Comparison of ENCODE assay signal across 1 cellular context in genomic region chr13:44155422-44156293, GRCh38.
A peak's percentile ranks its signal among the peaks of the same experiment; 100 is the strongest.
TF ChIP-seq lines count a peak whose summit lies in the region.

No MANE protein-coding gene starts in this region.

TF ChIP-seq in HEK293, 187 proteins besides CTCF, POLR2A, EP300 and RAD21 (continued from another document):
- TF ChIP-seq PRDM4 (tag by site-specific recombination; IDR thresholded peaks at IDR 0.05) (no peak), ZNF585B (tag by site-specific recombination; IDR thresholded peaks at IDR 0.05) (peak; percentile 80), ATF2 (tag by site-specific recombination; IDR thresholded peaks at IDR 0.05; ENCODE audit: low read depth) (no peak), ZNF423 (tag by site-specific recombination; IDR thresholded peaks at IDR 0.05) (no peak), GLIS1 (tag by site-specific recombination; IDR thresholded peaks at IDR 0.05) (peak; percentile 98), ZNF548 (tag by site-specific recombination; IDR thresholded peaks at IDR 0.05) (no peak), ZNF76 (tag by site-specific recombination; IDR thresholded peaks at IDR 0.05; ENCODE audit: borderline replicate concordance, low read depth) (0 out of 2 replicates have a peak, but pooled peaks have one; percentile 20), ZNF830 (tag by site-specific recombination; IDR thresholded peaks at IDR 0.05; ENCODE audit: low read depth) (no peak), TCF7L2 (IDR thresholded peaks at IDR 0.05; ENCODE audit: borderline replicate concordance, low read depth, low read length) (no peak), WT1 (tag by site-specific recombination; IDR thresholded peaks at IDR 0.05) (0 out of 2 replicates have a peak, but pooled peaks have one; percentile 17)
- TF ChIP-seq, protein P1, sequence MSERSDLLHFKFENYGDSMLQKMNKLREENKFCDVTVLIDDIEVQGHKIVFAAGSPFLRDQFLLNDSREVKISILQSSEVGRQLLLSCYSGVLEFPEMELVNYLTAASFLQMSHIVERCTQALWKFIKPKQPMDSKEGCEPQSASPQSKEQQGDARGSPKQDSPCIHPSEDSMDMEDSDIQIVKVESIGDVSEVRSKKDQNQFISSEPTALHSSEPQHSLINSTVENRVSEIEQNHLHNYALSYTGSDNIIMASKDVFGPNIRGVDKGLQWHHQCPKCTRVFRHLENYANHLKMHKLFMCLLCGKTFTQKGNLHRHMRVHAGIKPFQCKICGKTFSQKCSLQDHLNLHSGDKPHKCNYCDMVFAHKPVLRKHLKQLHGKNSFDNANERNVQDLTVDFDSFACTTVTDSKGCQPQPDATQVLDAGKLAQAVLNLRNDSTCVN (tag by site-specific recombination; optimal IDR thresholded peaks at IDR 0.05) = peak; percentile 19
- TF ChIP-seq, protein P2, sequence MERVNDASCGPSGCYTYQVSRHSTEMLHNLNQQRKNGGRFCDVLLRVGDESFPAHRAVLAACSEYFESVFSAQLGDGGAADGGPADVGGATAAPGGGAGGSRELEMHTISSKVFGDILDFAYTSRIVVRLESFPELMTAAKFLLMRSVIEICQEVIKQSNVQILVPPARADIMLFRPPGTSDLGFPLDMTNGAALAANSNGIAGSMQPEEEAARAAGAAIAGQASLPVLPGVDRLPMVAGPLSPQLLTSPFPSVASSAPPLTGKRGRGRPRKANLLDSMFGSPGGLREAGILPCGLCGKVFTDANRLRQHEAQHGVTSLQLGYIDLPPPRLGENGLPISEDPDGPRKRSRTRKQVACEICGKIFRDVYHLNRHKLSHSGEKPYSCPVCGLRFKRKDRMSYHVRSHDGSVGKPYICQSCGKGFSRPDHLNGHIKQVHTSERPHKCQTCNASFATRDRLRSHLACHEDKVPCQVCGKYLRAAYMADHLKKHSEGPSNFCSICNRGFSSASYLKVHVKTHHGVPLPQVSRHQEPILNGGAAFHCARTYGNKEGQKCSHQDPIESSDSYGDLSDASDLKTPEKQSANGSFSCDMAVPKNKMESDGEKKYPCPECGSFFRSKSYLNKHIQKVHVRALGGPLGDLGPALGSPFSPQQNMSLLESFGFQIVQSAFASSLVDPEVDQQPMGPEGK (tag by site-specific recombination; IDR thresholded peaks at IDR 0.05) = no peak
- TF ChIP-seq, protein P3, sequence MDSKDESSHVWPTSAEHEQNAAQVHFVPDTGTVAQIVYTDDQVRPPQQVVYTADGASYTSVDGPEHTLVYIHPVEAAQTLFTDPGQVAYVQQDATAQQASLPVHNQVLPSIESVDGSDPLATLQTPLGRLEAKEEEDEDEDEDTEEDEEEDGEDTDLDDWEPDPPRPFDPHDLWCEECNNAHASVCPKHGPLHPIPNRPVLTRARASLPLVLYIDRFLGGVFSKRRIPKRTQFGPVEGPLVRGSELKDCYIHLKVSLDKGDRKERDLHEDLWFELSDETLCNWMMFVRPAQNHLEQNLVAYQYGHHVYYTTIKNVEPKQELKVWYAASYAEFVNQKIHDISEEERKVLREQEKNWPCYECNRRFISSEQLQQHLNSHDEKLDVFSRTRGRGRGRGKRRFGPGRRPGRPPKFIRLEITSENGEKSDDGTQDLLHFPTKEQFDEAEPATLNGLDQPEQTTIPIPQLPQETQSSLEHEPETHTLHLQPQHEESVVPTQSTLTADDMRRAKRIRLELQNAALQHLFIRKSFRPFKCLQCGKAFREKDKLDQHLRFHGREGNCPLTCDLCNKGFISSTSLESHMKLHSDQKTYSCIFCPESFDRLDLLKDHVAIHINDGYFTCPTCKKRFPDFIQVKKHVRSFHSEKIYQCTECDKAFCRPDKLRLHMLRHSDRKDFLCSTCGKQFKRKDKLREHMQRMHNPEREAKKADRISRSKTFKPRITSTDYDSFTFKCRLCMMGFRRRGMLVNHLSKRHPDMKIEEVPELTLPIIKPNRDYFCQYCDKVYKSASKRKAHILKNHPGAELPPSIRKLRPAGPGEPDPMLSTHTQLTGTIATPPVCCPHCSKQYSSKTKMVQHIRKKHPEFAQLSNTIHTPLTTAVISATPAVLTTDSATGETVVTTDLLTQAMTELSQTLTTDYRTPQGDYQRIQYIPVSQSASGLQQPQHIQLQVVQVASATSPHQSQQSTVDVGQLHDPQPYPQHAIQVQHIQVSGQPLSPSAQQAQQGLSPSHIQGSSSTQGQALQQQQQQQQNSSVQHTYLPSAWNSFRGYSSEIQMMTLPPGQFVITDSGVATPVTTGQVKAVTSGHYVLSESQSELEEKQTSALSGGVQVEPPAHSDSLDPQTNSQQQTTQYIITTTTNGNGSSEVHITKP (tag by site-specific recombination; IDR thresholded peaks at IDR 0.05) = peak; percentile 55
- TF ChIP-seq, protein P4, sequence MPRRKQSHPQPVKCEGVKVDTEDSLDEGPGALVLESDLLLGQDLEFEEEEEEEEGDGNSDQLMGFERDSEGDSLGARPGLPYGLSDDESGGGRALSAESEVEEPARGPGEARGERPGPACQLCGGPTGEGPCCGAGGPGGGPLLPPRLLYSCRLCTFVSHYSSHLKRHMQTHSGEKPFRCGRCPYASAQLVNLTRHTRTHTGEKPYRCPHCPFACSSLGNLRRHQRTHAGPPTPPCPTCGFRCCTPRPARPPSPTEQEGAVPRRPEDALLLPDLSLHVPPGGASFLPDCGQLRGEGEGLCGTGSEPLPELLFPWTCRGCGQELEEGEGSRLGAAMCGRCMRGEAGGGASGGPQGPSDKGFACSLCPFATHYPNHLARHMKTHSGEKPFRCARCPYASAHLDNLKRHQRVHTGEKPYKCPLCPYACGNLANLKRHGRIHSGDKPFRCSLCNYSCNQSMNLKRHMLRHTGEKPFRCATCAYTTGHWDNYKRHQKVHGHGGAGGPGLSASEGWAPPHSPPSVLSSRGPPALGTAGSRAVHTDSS (tag by site-specific recombination; IDR thresholded peaks at IDR 0.05) = no peak
- TF ChIP-seq, protein P5, sequence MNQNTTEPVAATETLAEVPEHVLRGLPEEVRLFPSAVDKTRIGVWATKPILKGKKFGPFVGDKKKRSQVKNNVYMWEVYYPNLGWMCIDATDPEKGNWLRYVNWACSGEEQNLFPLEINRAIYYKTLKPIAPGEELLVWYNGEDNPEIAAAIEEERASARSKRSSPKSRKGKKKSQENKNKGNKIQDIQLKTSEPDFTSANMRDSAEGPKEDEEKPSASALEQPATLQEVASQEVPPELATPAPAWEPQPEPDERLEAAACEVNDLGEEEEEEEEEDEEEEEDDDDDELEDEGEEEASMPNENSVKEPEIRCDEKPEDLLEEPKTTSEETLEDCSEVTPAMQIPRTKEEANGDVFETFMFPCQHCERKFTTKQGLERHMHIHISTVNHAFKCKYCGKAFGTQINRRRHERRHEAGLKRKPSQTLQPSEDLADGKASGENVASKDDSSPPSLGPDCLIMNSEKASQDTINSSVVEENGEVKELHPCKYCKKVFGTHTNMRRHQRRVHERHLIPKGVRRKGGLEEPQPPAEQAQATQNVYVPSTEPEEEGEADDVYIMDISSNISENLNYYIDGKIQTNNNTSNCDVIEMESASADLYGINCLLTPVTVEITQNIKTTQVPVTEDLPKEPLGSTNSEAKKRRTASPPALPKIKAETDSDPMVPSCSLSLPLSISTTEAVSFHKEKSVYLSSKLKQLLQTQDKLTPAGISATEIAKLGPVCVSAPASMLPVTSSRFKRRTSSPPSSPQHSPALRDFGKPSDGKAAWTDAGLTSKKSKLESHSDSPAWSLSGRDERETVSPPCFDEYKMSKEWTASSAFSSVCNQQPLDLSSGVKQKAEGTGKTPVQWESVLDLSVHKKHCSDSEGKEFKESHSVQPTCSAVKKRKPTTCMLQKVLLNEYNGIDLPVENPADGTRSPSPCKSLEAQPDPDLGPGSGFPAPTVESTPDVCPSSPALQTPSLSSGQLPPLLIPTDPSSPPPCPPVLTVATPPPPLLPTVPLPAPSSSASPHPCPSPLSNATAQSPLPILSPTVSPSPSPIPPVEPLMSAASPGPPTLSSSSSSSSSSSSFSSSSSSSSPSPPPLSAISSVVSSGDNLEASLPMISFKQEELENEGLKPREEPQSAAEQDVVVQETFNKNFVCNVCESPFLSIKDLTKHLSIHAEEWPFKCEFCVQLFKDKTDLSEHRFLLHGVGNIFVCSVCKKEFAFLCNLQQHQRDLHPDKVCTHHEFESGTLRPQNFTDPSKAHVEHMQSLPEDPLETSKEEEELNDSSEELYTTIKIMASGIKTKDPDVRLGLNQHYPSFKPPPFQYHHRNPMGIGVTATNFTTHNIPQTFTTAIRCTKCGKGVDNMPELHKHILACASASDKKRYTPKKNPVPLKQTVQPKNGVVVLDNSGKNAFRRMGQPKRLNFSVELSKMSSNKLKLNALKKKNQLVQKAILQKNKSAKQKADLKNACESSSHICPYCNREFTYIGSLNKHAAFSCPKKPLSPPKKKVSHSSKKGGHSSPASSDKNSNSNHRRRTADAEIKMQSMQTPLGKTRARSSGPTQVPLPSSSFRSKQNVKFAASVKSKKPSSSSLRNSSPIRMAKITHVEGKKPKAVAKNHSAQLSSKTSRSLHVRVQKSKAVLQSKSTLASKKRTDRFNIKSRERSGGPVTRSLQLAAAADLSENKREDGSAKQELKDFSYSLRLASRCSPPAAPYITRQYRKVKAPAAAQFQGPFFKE (tag by site-specific recombination; IDR thresholded peaks at IDR 0.05; ENCODE audit: borderline replicate concordance) = no peak
